Comparison of ENCODE assay signal across 8 cellular contexts in genomic region chr1:108996622-108997021, GRCh38. TPM values are rescaled to one million over a fixed set of nuclear protein-coding genes. Genes with fewer than 3 reads are reported as not detected.
DNase-seq lines count a peak whose midpoint lies in the region; ATAC-seq and TF ChIP-seq lines count a peak whose summit lies in the region.
"Not testable (repeated sequence)": the region's sequence is repeated elsewhere in the genome, so short reads cannot be mapped to it uniquely, and the experiment has no call there.

No MANE protein-coding gene starts in this region.

- not testable (repeated sequence) for H3K4me3 ChIP-seq in RWPE2 (ENCODE audit: severe bottlenecking)

- not testable (repeated sequence) for H3K9me3 Mint-ChIP-seq in activated CD4-positive, alpha-beta memory T cell treated with anti-CD3 and anti-CD28 coated beads for 36 hours; activated T-helper 17 cell treated with anti-CD3 and anti-CD28 coated beads, Interleukin-2, amount 50 U/mL, for 72 hours; MCF 10A (ENCODE audit: unreplicated experiment); stimulated activated naive B cell treated with anti-CD40 and anti-IgM and Interleukin-4, amounts not matched to agents 10 μg/mL and 1 μg/mL and 100 μg/mL, for 72 hours

- CTCF ChIA-PET in activated CD4-positive, alpha-beta memory T cell treated with anti-CD3 and anti-CD28 coated beads for 36 hours (lab: Charles Lee): not testable (repeated sequence)
- CTCF ChIA-PET in MCF 10A (lab: Yijun Ruan, JAX): interaction anchor here (0.6 to 0.7 kb wide), 2 partner anchors 116 to 1180 kb away, joined by 3 read pairs; no protein-coding TSS in a partner anchor

- POLR2A ChIA-PET in activated CD4-positive, alpha-beta memory T cell treated with anti-CD3 and anti-CD28 coated beads for 36 hours (lab: Charles Lee): not testable (repeated sequence)
- POLR2A ChIA-PET in MCF 10A (lab: Yijun Ruan, JAX): interaction anchor here (1.1 kb wide), 1 partner anchor 79 kb away, joined by 3 read pairs; the partner anchor contains the start of gene TAF13

- ATAC-seq in HG02610 (IDR thresholded peaks at IDR 0.05; ENCODE audit: unreplicated experiment): peak; percentile 57
- peak; percentile 19; the same call in 1 of the 3 replicates for ATAC-seq in RWPE2 (ENCODE audit: low read depth)
- ATAC-seq in activated T-helper 17 cell treated with anti-CD3 and anti-CD28 coated beads, Interleukin-2, amount 50 U/mL, for 72 hours (replicated peaks): peak; percentile 42
- peak; percentile 72 to 78 for ATAC-seq in stimulated activated naive B cell treated with anti-CD40 and anti-IgM and Interleukin-4, amounts not matched to agents 10 μg/mL and 1 μg/mL and 100 μg/mL, for 72 hours (replicated peaks)

- not testable (repeated sequence) for H3K4me1 ChIP-seq in RWPE2 (ENCODE audit: insufficient read depth, poor library complexity, severe bottlenecking)

- BruUV-seq in MCF 10A (replicated peaks; lab: Mats Ljungman, UMichigan): not testable (repeated sequence)

- not testable (repeated sequence) for H3K4me1 Mint-ChIP-seq in activated CD4-positive, alpha-beta memory T cell treated with anti-CD3 and anti-CD28 coated beads for 36 hours (ENCODE audit: low read depth); activated T-helper 17 cell treated with anti-CD3 and anti-CD28 coated beads, Interleukin-2, amount 50 U/mL, for 72 hours; MCF 10A (ENCODE audit: insufficient read depth, unreplicated experiment); stimulated activated naive B cell treated with anti-CD40 and anti-IgM and Interleukin-4, amounts not matched to agents 10 μg/mL and 1 μg/mL and 100 μg/mL, for 72 hours

- H3K27ac Mint-ChIP-seq in activated CD4-positive, alpha-beta memory T cell treated with anti-CD3 and anti-CD28 coated beads for 36 hours; MCF 10A (ENCODE audit: low read depth, unreplicated experiment); stimulated activated naive B cell treated with anti-CD40 and anti-IgM and Interleukin-4, amounts not matched to agents 10 μg/mL and 1 μg/mL and 100 μg/mL, for 72 hours: not testable (repeated sequence)
- peak overlapping the region; percentile 25 for H3K27ac Mint-ChIP-seq in activated T-helper 17 cell treated with anti-CD3 and anti-CD28 coated beads, Interleukin-2, amount 50 U/mL, for 72 hours

- H3K9me3 ChIP-seq in RWPE2 (ENCODE audit: severe bottlenecking): not testable (repeated sequence)

- not testable (repeated sequence) for H3K27ac ChIP-seq in RWPE2 (ENCODE audit: poor library complexity, severe bottlenecking)

- H3K27me3 Mint-ChIP-seq in activated CD4-positive, alpha-beta memory T cell treated with anti-CD3 and anti-CD28 coated beads for 36 hours; activated T-helper 17 cell treated with anti-CD3 and anti-CD28 coated beads, Interleukin-2, amount 50 U/mL, for 72 hours; MCF 10A (ENCODE audit: insufficient read depth, unreplicated experiment); stimulated activated naive B cell treated with anti-CD40 and anti-IgM and Interleukin-4, amounts not matched to agents 10 μg/mL and 1 μg/mL and 100 μg/mL, for 72 hours: not testable (repeated sequence)

- not testable (repeated sequence) for TF ChIP-seq CTCF in RWPE2 (IDR thresholded peaks at IDR 0.05; ENCODE audit: poor library complexity, severe bottlenecking); MCF 10A (IDR thresholded peaks at IDR 0.05; ENCODE audit: unreplicated experiment)

- H3K27me3 ChIP-seq in RWPE2 (ENCODE audit: insufficient read depth, poor library complexity, severe bottlenecking): not testable (repeated sequence)

- DNase-seq in DMS53 (lab: John Stamatoyannopoulos, UW): peak; percentile 30
- not testable (repeated sequence) for DNase-seq in RWPE2 (ENCODE audit: low spot score)
- peak; percentile 23 for DNase-seq in activated CD4-positive, alpha-beta memory T cell treated with anti-CD3 and anti-CD28 coated beads for 36 hours
- peak; percentile 1 for DNase-seq in MCF 10A (ENCODE audit: unreplicated experiment)
- DNase-seq in kidney tubule cell (ENCODE audit: low spot score): peak; percentile 7
- peak; percentile 14 for DNase-seq in stimulated activated naive B cell treated with anti-CD40 and anti-IgM and Interleukin-4, amounts not matched to agents 10 μg/mL and 1 μg/mL and 100 μg/mL, for 72 hours

- intact Hi-C loops in activated CD4-positive, alpha-beta memory T cell treated with anti-CD3 and anti-CD28 coated beads for 36 hours (cut with micrococcal nuclease); MCF 10A (cut with micrococcal nuclease): not testable (repeated sequence)

- peaks cover 31% of the 10 kb centered on the region for H3K36me3 ChIP-seq in RWPE2 (ENCODE audit: low read depth)

- H3K4me3 Mint-ChIP-seq in activated CD4-positive, alpha-beta memory T cell treated with anti-CD3 and anti-CD28 coated beads for 36 hours; activated T-helper 17 cell treated with anti-CD3 and anti-CD28 coated beads, Interleukin-2, amount 50 U/mL, for 72 hours; MCF 10A (ENCODE audit: unreplicated experiment); stimulated activated naive B cell treated with anti-CD40 and anti-IgM and Interleukin-4, amounts not matched to agents 10 μg/mL and 1 μg/mL and 100 μg/mL, for 72 hours: not testable (repeated sequence)

- H3K36me3 Mint-ChIP-seq in activated CD4-positive, alpha-beta memory T cell treated with anti-CD3 and anti-CD28 coated beads for 36 hours: peaks cover 40% of the 10 kb centered on the region
- H3K36me3 Mint-ChIP-seq in activated T-helper 17 cell treated with anti-CD3 and anti-CD28 coated beads, Interleukin-2, amount 50 U/mL, for 72 hours (ENCODE audit: low read depth): peaks cover 63% of the 10 kb centered on the region
- peaks cover 70% of the 10 kb centered on the region for H3K36me3 Mint-ChIP-seq in MCF 10A (ENCODE audit: insufficient read depth, unreplicated experiment)
- H3K36me3 Mint-ChIP-seq in stimulated activated naive B cell treated with anti-CD40 and anti-IgM and Interleukin-4, amounts not matched to agents 10 μg/mL and 1 μg/mL and 100 μg/mL, for 72 hours: peaks cover 46 to 56% of the 10 kb centered on the region in 2 donors

RNA-seq across cellular contexts. Expression of gene CLCC1, which starts 33.3 kb away (rescaled TPM):
- 10 to 100 TPM; 17.1 to 18.6 TPM for total RNA-seq in activated CD4-positive, alpha-beta memory T cell treated with anti-CD3 and anti-CD28 coated beads for 36 hours
- 10 to 100 TPM; 14.3 to 19.8 TPM for total RNA-seq in activated T-helper 17 cell treated with anti-CD3 and anti-CD28 coated beads, Interleukin-2, amount 50 U/mL, for 72 hours
- 36.6 and 46.3 TPM in 2 replicates for total RNA-seq in MCF 10A (2022)

RNA-seq across cellular contexts. Expression of gene WDR47, which starts 45.3 kb away (rescaled TPM):
- total RNA-seq in activated CD4-positive, alpha-beta memory T cell treated with anti-CD3 and anti-CD28 coated beads for 36 hours: 10 to 100 TPM; 10.1 to 11.4 TPM
- 10 to 100 TPM in 1 of 2 donors, 1 to 10 TPM in 1; 7.9 to 11.1 TPM for total RNA-seq in activated T-helper 17 cell treated with anti-CD3 and anti-CD28 coated beads, Interleukin-2, amount 50 U/mL, for 72 hours
- total RNA-seq in MCF 10A (2022): 16.1 and 17.8 TPM in 2 replicates

Comparison
In these comparisons a context has a peak if more than half of its experiments do, and no peak if none do; other contexts are left out.
1. ATAC-seq: peak in every context shown above with its lines; median percentile 75 in stimulated activated naive B cell treated with anti-CD40 and anti-IgM and Interleukin-4, amounts not matched to agents 10 μg/mL and 1 μg/mL and 100 μg/mL, for 72 hours; 57 in HG02610; 42 in activated T-helper 17 cell treated with anti-CD3 and anti-CD28 coated beads, Interleukin-2, amount 50 U/mL, for 72 hours; 19 in RWPE2.